ENCODE assay signal across 28 cellular contexts in genomic region chr1:229005097-229005496, GRCh38.
"Had no signal": no experiment of that assay in that cellular context is flagged by ENCODE, and none has a peak within 500 bp of the region (broad histone marks: within the 10 kb centered on the region; RNA-seq: fewer than 3 reads in every experiment).

No MANE protein-coding gene starts in this region.

- H3K27me3 ChIP-seq: cardiac muscle cell, pancreas, stomach, suprapubic skin, tibial nerve had no signal

- H3K36me3 ChIP-seq: cardiac muscle cell, pancreas, prostate gland, stomach, suprapubic skin, tibial nerve had no signal

- H3K36me3 Mint-ChIP-seq: activated naive CD8-positive, alpha-beta T cell; stimulated activated naive B cell treated with anti-CD40 and anti-IgM and Interleukin-4, amounts not matched to agents 10 μg/mL and 1 μg/mL and 100 μg/mL, for 72 hours had no signal

- H3K27me3 Mint-ChIP-seq: activated naive CD8-positive, alpha-beta T cell had no signal

- H3K4me3 ChIP-seq: cardiac muscle cell, coronary artery, pancreas, prostate gland, stomach, suprapubic skin, tibial nerve had no signal

- FAIRE-seq: kidney, pancreas, TTC549 had no signal

- H3K4me1 ChIP-seq: pancreas, prostate gland, suprapubic skin had no signal

- H3K9me3 Mint-ChIP-seq: activated T-cell treated with anti-CD3 and anti-CD28 coated beads, Interleukin-2, amount 50 U/mL, for 72 hours; nephron; stimulated activated naive B cell treated with anti-CD40 and anti-IgM and Interleukin-4, amounts not matched to agents 10 μg/mL and 1 μg/mL and 100 μg/mL, for 72 hours had no signal

- H3K27ac Mint-ChIP-seq: activated naive CD8-positive, alpha-beta T cell; activated T-cell treated with anti-CD3 and anti-CD28 coated beads, Interleukin-2, amount 50 U/mL, for 72 hours; nephron; stimulated activated naive B cell treated with anti-CD40 and anti-IgM and Interleukin-4, amounts not matched to agents 10 μg/mL and 1 μg/mL and 100 μg/mL, for 72 hours had no signal

- H3K9me3 ChIP-seq: pancreas, prostate gland, stomach, suprapubic skin, tibial nerve had no signal

- ATAC-seq: activated T-cell treated with anti-CD3 and anti-CD28 coated beads, Interleukin-2, amount 50 U/mL, for 72 hours; esophagus mucosa; pancreas; stimulated activated naive B cell treated with anti-CD40 and anti-IgM and Interleukin-4, amounts not matched to agents 10 μg/mL and 1 μg/mL and 100 μg/mL, for 72 hours had no signal

- H3K27ac ChIP-seq: cardiac muscle cell, coronary artery, pancreas, prostate gland, suprapubic skin, tibial nerve, VCaP had no signal

- H3K4me3 Mint-ChIP-seq: activated naive CD8-positive, alpha-beta T cell; activated T-cell treated with anti-CD3 and anti-CD28 coated beads, Interleukin-2, amount 50 U/mL, for 72 hours; nephron; stimulated activated naive B cell treated with anti-CD40 and anti-IgM and Interleukin-4, amounts not matched to agents 10 μg/mL and 1 μg/mL and 100 μg/mL, for 72 hours had no signal

- DNase-seq: activated CD4-positive, alpha-beta T cell treated with anti-CD3 and anti-CD28 coated beads for 4 hours; activated CD4-positive, alpha-beta T cell treated with anti-CD3 and anti-CD28 coated beads, Interleukin-2, amount 50 U/mL, for 4 hours; activated naive CD4-positive, alpha-beta T cell treated with Interleukin-2 at 50 U/mL for 16 hours; activated T-cell treated with anti-CD3 and anti-CD28 coated beads for 4 hours; activated T-cell treated with anti-CD3 and anti-CD28 coated beads, Interleukin-2, amount 50 U/mL, for 72 hours; anterior cingulate cortex; foreskin fibroblast; head of caudate nucleus; hippocampal formation; kidney; nucleus accumbens; pancreas; retina; stimulated activated CD4-positive, alpha-beta T cell treated with anti-CD3 and anti-CD28 coated beads, Interleukin-15, amount 100 ng/mL, for 24 hours; stimulated activated CD4-positive, alpha-beta T cell treated with anti-CD3 and anti-CD28 coated beads, Interleukin-2, amount 100 ng/mL, for 24 hours; stimulated activated naive B cell treated with anti-CD40 and anti-IgM and Interleukin-4, amounts not matched to agents 10 μg/mL and 1 μg/mL and 100 μg/mL, for 72 hours; stomach; T-helper 9 cell had no signal
